In genomic region chr11:36404831-36405230, GRCh38 we compare ENCODE assay signal across 17 cellular contexts.
"Had no signal": no experiment of that assay in that cellular context is flagged by ENCODE, and none has a peak within 500 bp of the region (broad histone marks: within the 10 kb centered on the region; RNA-seq: fewer than 3 reads in every experiment).

No MANE protein-coding gene starts in this region.

- H3K36me3 Mint-ChIP-seq: naive B cell had no signal

- H3K4me3 Mint-ChIP-seq: activated CD4-positive, alpha-beta memory T cell treated with anti-CD3 and anti-CD28 coated beads for 36 hours; activated naive CD4-positive, alpha-beta T cell treated with anti-CD3 and anti-CD28 coated beads, Interleukin-2, amount 50 U/mL, for 24 hours; neural progenitor cell; stimulated activated naive B cell treated with anti-CD40 and anti-IgM and Interleukin-4, amounts not matched to agents 10 μg/mL and 1 μg/mL and 100 μg/mL, for 72 hours had no signal

- H3K27ac Mint-ChIP-seq: activated naive CD4-positive, alpha-beta T cell treated with anti-CD3 and anti-CD28 coated beads, Interleukin-2, amount 50 U/mL, for 24 hours; neural progenitor cell; progenitor cell of endocrine pancreas; stimulated activated naive B cell treated with anti-CD40 and anti-IgM and Interleukin-4, amounts not matched to agents 10 μg/mL and 1 μg/mL and 100 μg/mL, for 72 hours had no signal

- DNase-seq: activated CD4-positive, alpha-beta memory T cell treated with anti-CD3 and anti-CD28 coated beads for 36 hours; activated CD4-positive, alpha-beta T cell treated with anti-CD3 and anti-CD28 coated beads for 48 hours; activated gamma-delta T cell treated with Interleukin-2 at 50 U/mL for 16 hours; activated T-cell treated with anti-CD3 and anti-CD28 coated beads for 4 hours; cerebellar nuclear complex; cortex of kidney; gastrocnemius medialis; head of caudate nucleus; lower lobe of right lung; naive B cell; stimulated activated CD4-positive, alpha-beta T cell treated with anti-CD3 and anti-CD28 coated beads, Interleukin-2, amount 100 ng/mL, for 48 hours; stimulated activated CD8-positive, alpha-beta memory T cell treated with anti-CD3 and anti-CD28 coated beads, Interleukin-4, amount 100 ng/mL, for 48 hours; stimulated activated naive B cell treated with anti-CD40 and anti-IgM and Interleukin-4, amounts not matched to agents 10 μg/mL and 1 μg/mL and 100 μg/mL, for 72 hours; transverse colon had no signal

- H3K9me3 Mint-ChIP-seq: activated CD4-positive, alpha-beta memory T cell treated with anti-CD3 and anti-CD28 coated beads for 36 hours; activated naive CD4-positive, alpha-beta T cell treated with anti-CD3 and anti-CD28 coated beads, Interleukin-2, amount 50 U/mL, for 24 hours; naive B cell; neural progenitor cell; stimulated activated naive B cell treated with anti-CD40 and anti-IgM and Interleukin-4, amounts not matched to agents 10 μg/mL and 1 μg/mL and 100 μg/mL, for 72 hours had no signal

- H3K4me1 Mint-ChIP-seq: neural progenitor cell had no signal

- H3K4me3 ChIP-seq: gastrocnemius medialis, lower lobe of right lung, neural progenitor cell, transverse colon had no signal

- H3K27me3 Mint-ChIP-seq: activated CD4-positive, alpha-beta memory T cell treated with anti-CD3 and anti-CD28 coated beads for 36 hours; activated naive CD4-positive, alpha-beta T cell treated with anti-CD3 and anti-CD28 coated beads, Interleukin-2, amount 50 U/mL, for 24 hours; naive B cell; stimulated activated naive B cell treated with anti-CD40 and anti-IgM and Interleukin-4, amounts not matched to agents 10 μg/mL and 1 μg/mL and 100 μg/mL, for 72 hours had no signal
